20 cellular contexts compared by ENCODE assay signal in genomic region chr12:50441763-50442162, GRCh38. TPM values are rescaled to one million over a fixed set of nuclear protein-coding genes. Genes with fewer than 3 reads are reported as not detected.
"Had no signal": no experiment of that assay in that cellular context is flagged by ENCODE, and none has a peak within 500 bp of the region (broad histone marks: within the 10 kb centered on the region; RNA-seq: fewer than 3 reads in every experiment).

No MANE protein-coding gene starts in this region.

- H3K27me3 ChIP-seq: ascending aorta, gastroesophageal sphincter, heart left ventricle had no signal

- H3K4me1 ChIP-seq: ascending aorta, gastroesophageal sphincter, left ventricle myocardium inferior, prostate gland had no signal

- H3K4me1 Mint-ChIP-seq: neural crest cell had no signal

- H3K4me3 Mint-ChIP-seq: activated CD8-positive, alpha-beta T cell treated with anti-CD3 and anti-CD28 coated beads, Interleukin-2, amount 10 ng/mL, durations not matched to agents 7 days and 5 days; neural crest cell had no signal

- H3K9me3 Mint-ChIP-seq: neural crest cell had no signal

- H3K27ac ChIP-seq: ascending aorta, coronary artery, gastroesophageal sphincter, left ventricle myocardium inferior, prostate gland, VCaP had no signal

- H3K9me3 ChIP-seq: ascending aorta, gastroesophageal sphincter, heart left ventricle, left ventricle myocardium inferior, prostate gland had no signal

- H3K4me3 ChIP-seq: ascending aorta, coronary artery, gastroesophageal sphincter, heart left ventricle, left ventricle myocardium inferior, prostate gland had no signal

- DNase-seq: activated CD8-positive, alpha-beta memory T cell treated with anti-CD3 and anti-CD28 coated beads, Interleukin-2, amount 50 U/mL, for 48 hours; activated CD8-positive, alpha-beta T cell treated with anti-CD3 and anti-CD28 coated beads, Interleukin-2, amount 10 ng/mL, durations not matched to agents 7 days and 5 days; erythroblast; heart left ventricle; kidney glomerular epithelial cell; left ventricle myocardium inferior; right cardiac atrium; stimulated activated CD4-positive, alpha-beta T cell treated with anti-CD3 and anti-CD28 coated beads, Interleukin-2, amount 100 ng/mL, for 24 hours; SW 1271 had no signal

- ATAC-seq: activated CD8-positive, alpha-beta T cell treated with anti-CD3 and anti-CD28 coated beads, Interleukin-2, amount 10 ng/mL, durations not matched to agents 7 days and 5 days; gastroesophageal sphincter; right cardiac atrium had no signal

RNA-seq across cellular contexts. Expression of gene FAM186A, which starts 45.4 kb away (rescaled TPM):
- total RNA-seq: activated CD8-positive, alpha-beta T cell treated with anti-CD3 and anti-CD28 coated beads, Interleukin-2, amount 10 ng/mL, durations not matched to agents 7 days and 5 days; ascending aorta; gastroesophageal sphincter; heart left ventricle; left ventricle myocardium inferior; neural crest cell; osteocyte; right cardiac atrium; SK-MEL-5; skeletal muscle tissue; ureter had no signal
- polyA plus RNA-seq: adipose tissue, heart left ventricle had no signal
